ENCODE assay signal across 12 cellular contexts in the genomic region with DNA sequence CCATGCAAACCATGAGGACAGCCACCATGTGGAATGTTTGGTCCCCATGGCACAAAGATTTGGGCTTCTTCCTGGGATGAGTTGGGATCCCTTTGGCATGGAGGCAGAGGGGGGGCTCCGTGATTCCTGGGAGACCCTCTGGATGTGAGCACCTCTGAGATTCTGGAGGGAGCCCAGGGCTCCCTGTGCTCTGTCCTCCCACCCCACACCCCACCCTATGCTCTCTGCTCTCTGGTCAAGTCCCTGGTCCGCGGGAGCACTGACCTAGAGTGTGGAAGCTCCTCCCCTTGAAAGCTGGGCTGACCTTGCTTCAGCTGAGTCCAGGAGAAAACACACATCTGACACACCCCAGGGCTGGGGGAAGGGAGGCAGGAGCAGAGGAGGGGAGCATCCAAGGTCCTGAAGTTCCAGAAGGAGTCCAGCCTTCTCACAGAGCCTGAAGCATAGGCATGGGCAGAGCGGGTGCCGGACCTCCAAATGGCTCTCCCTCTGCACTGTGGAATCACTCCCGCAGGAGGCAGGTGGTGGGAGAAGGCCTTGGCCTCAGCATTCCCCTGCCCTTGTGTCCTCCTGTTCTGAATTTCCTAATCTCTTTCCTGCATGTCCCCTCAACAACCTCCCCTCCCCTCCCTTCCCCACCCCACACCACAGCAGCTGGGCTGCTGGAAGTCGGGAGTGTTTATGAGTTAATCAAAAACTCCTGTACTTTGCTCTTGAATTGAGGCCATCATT. TPM values are rescaled to one million over a fixed set of nuclear protein-coding genes. Genes with fewer than 3 reads are reported as not detected.
A peak's percentile ranks its signal among the peaks of the same experiment; 100 is the strongest.
DNase-seq lines count a peak whose midpoint lies in the region; ATAC-seq and TF ChIP-seq lines count a peak whose summit lies in the region.
"Had no signal": no experiment of that assay in that cellular context is flagged by ENCODE, and none has a peak within 500 bp of the region (broad histone marks: within the 10 kb centered on the region; RNA-seq: fewer than 3 reads in every experiment).

No MANE protein-coding gene starts in this region.

- CTCF ChIA-PET in RWPE1 (lab: Yijun Ruan, JAX): interaction anchor here (0.6 kb wide), 1 partner anchor 435 kb away, joined by 3 read pairs; no protein-coding TSS in a partner anchor

- in situ Hi-C loops in GM13976 (cut with MboI; ENCODE audit: low sequenced_read_pairs, unreplicated experiment): no loop called here

- TF ChIP-seq CTCF in GM13976 (IDR thresholded peaks at IDR 0.05; ENCODE audit: borderline replicate concordance, control extremely low read depth, extremely low read depth, insufficient read depth, missing control alignments) (no peak), RWPE1 (conservative IDR thresholded peaks at IDR 0.05; ENCODE audit: low read depth) (no peak)

- no peak overlapping the region for H3K27ac ChIP-seq in RWPE1

- no peak for ATAC-seq in GM18868 (IDR thresholded peaks at IDR 0.05; ENCODE audit: unreplicated experiment)
- ATAC-seq: PC-3 had no signal

- POLR2A ChIA-PET in RWPE1 (lab: Yijun Ruan, JAX; ENCODE audit: low non-redundant PET): no interaction called here

- peak; percentile 25 for DNase-seq in fibroblast of gingiva (ENCODE audit: low read depth)
- peak; percentile 90 for DNase-seq in mesenteric fat pad (ENCODE audit: low spot score)
- DNase-seq in stromal cell of bone marrow (ENCODE audit: low read depth): peak; percentile 42
- DNase-seq in GM13976 (ENCODE audit: low spot score): no peak
- no peak for DNase-seq in stimulated activated naive CD4-positive, alpha-beta T cell (lab: John Stamatoyannopoulos, UW)
- DNase-seq in RWPE1 (ENCODE audit: low spot score): no peak
- DNase-seq: activated CD4-positive, CD25-positive, alpha-beta regulatory T cell; anterior cingulate cortex; foreskin melanocyte; PC-3 had no signal

TF ChIP-seq in PFSK-1, 5 proteins besides CTCF, POLR2A, EP300 and RAD21:
- TF ChIP-seq, protein P1, sequence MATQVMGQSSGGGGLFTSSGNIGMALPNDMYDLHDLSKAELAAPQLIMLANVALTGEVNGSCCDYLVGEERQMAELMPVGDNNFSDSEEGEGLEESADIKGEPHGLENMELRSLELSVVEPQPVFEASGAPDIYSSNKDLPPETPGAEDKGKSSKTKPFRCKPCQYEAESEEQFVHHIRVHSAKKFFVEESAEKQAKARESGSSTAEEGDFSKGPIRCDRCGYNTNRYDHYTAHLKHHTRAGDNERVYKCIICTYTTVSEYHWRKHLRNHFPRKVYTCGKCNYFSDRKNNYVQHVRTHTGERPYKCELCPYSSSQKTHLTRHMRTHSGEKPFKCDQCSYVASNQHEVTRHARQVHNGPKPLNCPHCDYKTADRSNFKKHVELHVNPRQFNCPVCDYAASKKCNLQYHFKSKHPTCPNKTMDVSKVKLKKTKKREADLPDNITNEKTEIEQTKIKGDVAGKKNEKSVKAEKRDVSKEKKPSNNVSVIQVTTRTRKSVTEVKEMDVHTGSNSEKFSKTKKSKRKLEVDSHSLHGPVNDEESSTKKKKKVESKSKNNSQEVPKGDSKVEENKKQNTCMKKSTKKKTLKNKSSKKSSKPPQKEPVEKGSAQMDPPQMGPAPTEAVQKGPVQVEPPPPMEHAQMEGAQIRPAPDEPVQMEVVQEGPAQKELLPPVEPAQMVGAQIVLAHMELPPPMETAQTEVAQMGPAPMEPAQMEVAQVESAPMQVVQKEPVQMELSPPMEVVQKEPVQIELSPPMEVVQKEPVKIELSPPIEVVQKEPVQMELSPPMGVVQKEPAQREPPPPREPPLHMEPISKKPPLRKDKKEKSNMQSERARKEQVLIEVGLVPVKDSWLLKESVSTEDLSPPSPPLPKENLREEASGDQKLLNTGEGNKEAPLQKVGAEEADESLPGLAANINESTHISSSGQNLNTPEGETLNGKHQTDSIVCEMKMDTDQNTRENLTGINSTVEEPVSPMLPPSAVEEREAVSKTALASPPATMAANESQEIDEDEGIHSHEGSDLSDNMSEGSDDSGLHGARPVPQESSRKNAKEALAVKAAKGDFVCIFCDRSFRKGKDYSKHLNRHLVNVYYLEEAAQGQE (IDR thresholded peaks at IDR 0.05; ENCODE audit: insufficient read depth in 1 of 2, low read depth in 2 of 2, low read length in 2 of 2): peak; percentile 44 to 67; a peak in 2 of 4 replicates
- no peak for TF ChIP-seq FOXP2 (optimal IDR thresholded peaks at IDR 0.05; ENCODE audit: borderline replicate concordance, extremely low read depth, extremely low read length, insufficient read depth)

RNA-seq across cellular contexts. Expression of a gene that starts 25.7 kb away (rescaled TPM):
- 94.2 TPM for polyA plus RNA-seq in PFSK-1 (2012; ENCODE audit: insufficient read length, low read depth)
- 68.4 TPM for total RNA-seq in mesenteric fat pad

RNA-seq across cellular contexts. Expression of a gene that starts 47.2 kb away (rescaled TPM):
- polyA plus RNA-seq in PFSK-1 (2012; ENCODE audit: insufficient read length, low read depth): not detected
- total RNA-seq in mesenteric fat pad: 1.3 TPM

RNA-seq across cellular contexts. Expression of a gene that starts 54.8 kb away (rescaled TPM):
- polyA plus RNA-seq in PFSK-1 (2012; ENCODE audit: insufficient read length, low read depth): not detected
- total RNA-seq in mesenteric fat pad: 0.19 TPM

Comparison
In these comparisons a context has a peak if more than half of its experiments do, and no peak if none do; other contexts are left out.
1. DNase-seq: peak in fibroblast of gingiva (single experiment), mesenteric fat pad (single experiment) and stromal cell of bone marrow (single experiment); none in GM13976 (single experiment), stimulated activated naive CD4-positive, alpha-beta T cell (0 of 6) and RWPE1 (single experiment).